9 cellular contexts compared by ENCODE assay signal in the genomic region with DNA sequence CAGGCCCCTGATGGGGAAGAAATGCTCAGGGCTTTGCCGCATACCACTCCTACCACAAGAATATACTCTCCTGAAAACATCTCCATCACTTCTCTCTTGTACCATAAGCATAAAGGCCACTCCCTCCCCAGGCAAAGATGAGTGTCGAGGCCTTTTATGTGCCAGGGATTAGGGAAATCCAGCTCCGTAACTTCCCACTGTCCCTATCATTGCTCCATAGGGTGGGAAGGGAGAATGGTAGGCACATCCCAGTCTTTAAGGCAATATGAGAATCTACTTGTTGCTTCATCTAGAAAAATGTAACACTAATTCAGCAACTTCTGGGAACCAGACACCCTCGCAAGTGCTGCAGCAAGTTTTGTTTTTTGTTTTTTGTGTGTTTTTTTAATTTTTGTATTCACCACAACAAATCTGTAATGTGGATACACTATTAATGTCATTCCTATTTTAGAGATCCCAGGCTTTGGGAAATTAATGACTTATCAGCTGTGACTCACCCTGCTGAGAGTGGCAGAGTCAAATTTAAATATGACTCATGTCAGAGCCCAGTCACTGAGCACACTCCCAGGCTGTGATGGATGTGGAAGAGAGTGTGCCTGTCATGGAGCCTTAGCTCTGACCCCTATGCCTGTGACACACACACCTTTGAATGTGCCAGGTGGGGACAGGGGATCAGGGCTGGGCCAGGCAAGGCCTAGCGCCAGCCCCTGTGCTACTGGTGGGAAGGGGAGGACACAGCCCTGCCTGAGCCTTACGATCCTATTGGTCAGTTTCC. TPM values are rescaled to one million over a fixed set of nuclear protein-coding genes. Genes with fewer than 3 reads are reported as not detected.
DNase-seq lines count a peak whose midpoint lies in the region; ATAC-seq and TF ChIP-seq lines count a peak whose summit lies in the region.
"Had no signal": no experiment of that assay in that cellular context is flagged by ENCODE, and none has a peak within 500 bp of the region (broad histone marks: within the 10 kb centered on the region; RNA-seq: fewer than 3 reads in every experiment).

No MANE protein-coding gene starts in this region.

- H3K36me3 ChIP-seq in CD8-positive, alpha-beta memory T cell (ENCODE audit: insufficient read depth, low read length) = no peaks in the 10 kb centered on the region
- H3K36me3 ChIP-seq: neutrophil had no signal

- no peak overlapping the region for H3K4me3 Mint-ChIP-seq in activated naive CD8-positive, alpha-beta T cell
- peak overlapping the region; percentile 24 for H3K4me3 Mint-ChIP-seq in type B pancreatic cell
- H3K4me3 Mint-ChIP-seq in CD8-positive, alpha-beta memory T cell = no peak overlapping the region

- POLR2A ChIA-PET in CD8-positive, alpha-beta memory T cell (lab: Charles Lee) = no interaction called here

- H3K27ac ChIP-seq in CD8-positive, alpha-beta memory T cell (ENCODE audit: low read depth, low read length) = no peak overlapping the region
- H3K27ac ChIP-seq: neutrophil had no signal

- peaks cover 11% of the 10 kb centered on the region for H3K36me3 Mint-ChIP-seq in activated naive CD8-positive, alpha-beta T cell
- H3K36me3 Mint-ChIP-seq in type B pancreatic cell = peaks cover 21% of the 10 kb centered on the region
- peaks cover 11 to 29% (median 13%) of the 10 kb centered on the region in 3 donors for H3K36me3 Mint-ChIP-seq in CD8-positive, alpha-beta memory T cell

- no peaks in the 10 kb centered on the region for H3K27me3 Mint-ChIP-seq in activated naive CD8-positive, alpha-beta T cell
- no peaks in the 10 kb centered on the region for H3K27me3 Mint-ChIP-seq in type B pancreatic cell
- no peaks in the 10 kb centered on the region for H3K27me3 Mint-ChIP-seq in CD8-positive, alpha-beta memory T cell

- H3K27ac Mint-ChIP-seq in activated naive CD8-positive, alpha-beta T cell = peak overlapping the region; percentile 36
- H3K27ac Mint-ChIP-seq in type B pancreatic cell = peak overlapping the region; percentile 87
- peak overlapping the region in 1 of 8 donors; percentile 66 for H3K27ac Mint-ChIP-seq in CD8-positive, alpha-beta memory T cell

- no peaks in the 10 kb centered on the region for H3K9me3 ChIP-seq in CD8-positive, alpha-beta memory T cell (ENCODE audit: low read length)
- H3K9me3 ChIP-seq: neutrophil had no signal

- peaks cover 15% of the 10 kb centered on the region for H3K4me1 ChIP-seq in CD8-positive, alpha-beta memory T cell (ENCODE audit: insufficient read depth, low read length)

- ATAC-seq in HG03378 (IDR thresholded peaks at IDR 0.05; ENCODE audit: unreplicated experiment) = peak; percentile 73

- H3K4me1 Mint-ChIP-seq in activated naive CD8-positive, alpha-beta T cell (ENCODE audit: low read depth) = peaks cover 60% of the 10 kb centered on the region
- peaks cover 52% of the 10 kb centered on the region for H3K4me1 Mint-ChIP-seq in type B pancreatic cell (ENCODE audit: unreplicated experiment)
- peaks cover 56 to 73% (median 65%) of the 10 kb centered on the region in 3 donors for H3K4me1 Mint-ChIP-seq in CD8-positive, alpha-beta memory T cell

- H3K27me3 ChIP-seq in CD8-positive, alpha-beta memory T cell (ENCODE audit: insufficient read depth, low read length, poor library complexity, severe bottlenecking) = no peaks in the 10 kb centered on the region
- H3K27me3 ChIP-seq: neutrophil had no signal

- TF ChIP-seq CTCF in type B pancreatic cell (conservative IDR thresholded peaks at IDR 0.05) = no peak

- H3K4me3 ChIP-seq in CD8-positive, alpha-beta memory T cell (ENCODE audit: low read length) = no peak overlapping the region

- CTCF ChIA-PET in CD8-positive, alpha-beta memory T cell (lab: Charles Lee) = no interaction called here

- H3K9me3 Mint-ChIP-seq in activated naive CD8-positive, alpha-beta T cell (ENCODE audit: low read depth) = peaks cover 3% of the 10 kb centered on the region
- no peaks in the 10 kb centered on the region for H3K9me3 Mint-ChIP-seq in type B pancreatic cell
- peaks cover 0 to 3% (median 0%) of the 10 kb centered on the region in 5 donors for H3K9me3 Mint-ChIP-seq in CD8-positive, alpha-beta memory T cell

- DNase-seq in activated naive CD4-positive, alpha-beta T cell treated with anti-CD3 and anti-CD28 coated beads, Interleukin-2, amount 50 U/mL, for 16 hours = peak; percentile 22
- no peak for DNase-seq in activated naive CD4-positive, alpha-beta T cell treated with Interleukin-2 at 50 U/mL for 16 hours
- peak; percentile 91 for DNase-seq in islet precursor cell
- no peak for DNase-seq in type B pancreatic cell (ENCODE audit: extremely low spot score, unreplicated experiment)
- no peak for DNase-seq in NCI-H2171 (lab: John Stamatoyannopoulos, UW)
- DNase-seq in CD8-positive, alpha-beta memory T cell = no peak

RNA-seq across cellular contexts. Expression of gene PANX1, which starts 23.4 kb away (rescaled TPM):
- 16.1 and 26.1 TPM in 2 replicates for total RNA-seq in type B pancreatic cell (ENCODE audit: low replicate concordance)
- total RNA-seq in CD8-positive, alpha-beta memory T cell = 10 to 100 TPM; 20.0 to 20.3 TPM
- 12.6 TPM for polyA plus RNA-seq in CD8-positive, alpha-beta memory T cell

Comparison
In these comparisons a context has a peak if more than half of its experiments do, and no peak if none do; other contexts are left out.
1. DNase-seq: peak in activated naive CD4-positive, alpha-beta T cell treated with anti-CD3 and anti-CD28 coated beads, Interleukin-2, amount 50 U/mL, for 16 hours (single experiment) and islet precursor cell (single experiment); none in activated naive CD4-positive, alpha-beta T cell treated with Interleukin-2 at 50 U/mL for 16 hours (single experiment), type B pancreatic cell (single experiment), NCI-H2171 (single experiment) and CD8-positive, alpha-beta memory T cell (0 of 5).